ENCODE assay signal across 16 cellular contexts in the genomic region with DNA sequence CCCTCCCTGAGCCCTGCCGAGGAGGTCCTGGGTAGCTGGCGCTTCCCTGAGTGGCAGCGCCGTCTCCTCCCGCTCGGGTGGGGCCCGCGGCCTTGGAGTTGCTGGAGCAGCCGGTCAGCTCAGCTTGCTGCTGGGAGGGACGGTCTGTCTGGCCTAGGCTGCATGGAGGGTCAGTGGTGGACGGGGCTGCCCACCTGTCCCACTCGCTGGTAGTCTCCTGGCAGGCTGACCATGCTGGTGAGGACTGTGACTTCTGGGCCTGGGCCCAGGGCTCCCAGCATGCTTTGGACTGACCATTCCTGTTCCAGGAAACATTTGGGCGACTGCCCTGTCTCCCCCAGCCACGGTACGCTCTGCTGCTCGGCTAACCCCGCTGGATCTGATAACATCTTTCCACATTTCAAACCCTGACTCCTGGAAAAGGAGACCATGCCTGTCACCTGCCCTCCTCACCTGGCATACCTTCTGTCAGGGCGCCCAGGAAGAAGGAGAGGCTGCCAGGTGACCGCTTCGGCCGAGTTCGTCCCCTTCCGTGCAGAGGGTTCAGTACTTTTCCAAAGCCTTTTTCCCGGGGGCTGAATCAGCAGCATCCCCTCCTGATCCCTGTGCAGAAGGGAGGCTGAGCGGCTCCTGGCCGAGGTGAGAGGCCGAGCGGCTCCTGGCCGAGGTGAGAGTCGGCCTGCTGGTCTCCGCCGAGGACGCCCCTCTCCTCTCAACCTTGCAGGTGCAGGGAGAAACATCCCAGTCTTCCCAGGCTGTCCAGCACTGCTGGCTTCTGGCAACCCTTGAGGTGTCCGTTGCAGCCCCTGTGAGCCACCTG. TPM values are rescaled to one million over a fixed set of nuclear protein-coding genes. Genes with fewer than 3 reads are reported as not detected.
DNase-seq lines count a peak whose midpoint lies in the region; ATAC-seq and TF ChIP-seq lines count a peak whose summit lies in the region.
"Had no signal": no experiment of that assay in that cellular context is flagged by ENCODE, and none has a peak within 500 bp of the region (broad histone marks: within the 10 kb centered on the region; RNA-seq: fewer than 3 reads in every experiment).

No MANE protein-coding gene starts in this region.

- H3K9me3 ChIP-seq in duodenal mucosa (ENCODE audit: control insufficient read depth in 1 of 2, low read length in 2 of 2), result no peaks in the 10 kb centered on the region
- no peaks in the 10 kb centered on the region for H3K9me3 ChIP-seq in liver (ENCODE audit: control insufficient read depth in 4 of 4, low read length in 3 of 4)
- H3K9me3 ChIP-seq in smooth muscle cell (replicated peaks; ENCODE audit: low read depth), result no peaks in the 10 kb centered on the region
- H3K9me3 ChIP-seq: spleen had no signal

- TF ChIP-seq CTCF in liver (IDR thresholded peaks at IDR 0.05; ENCODE audit: low read depth, low read length, missing input control), result no peak
- TF ChIP-seq CTCF in smooth muscle cell (IDR thresholded peaks at IDR 0.05; ENCODE audit: borderline replicate concordance, insufficient read depth, poor library complexity, severe bottlenecking), result no peak
- no peak for TF ChIP-seq CTCF in natural killer cell (IDR thresholded peaks at IDR 0.05)
- no peak for TF ChIP-seq CTCF in mesothelial cell of epicardium (IDR thresholded peaks at IDR 0.05; ENCODE audit: unreplicated experiment)

- TF ChIP-seq RAD21 in Ishikawa (IDR thresholded peaks at IDR 0.05; ENCODE audit: low read depth) (no peak), liver (IDR thresholded peaks at IDR 0.05) (peak; percentile 41 to 49)

- H3K4me1 ChIP-seq in duodenal mucosa (ENCODE audit: control insufficient read depth in 1 of 2, insufficient read depth in 2 of 2, low read length in 2 of 2), result peaks cover 0 to 13% of the 10 kb centered on the region in 2 donors
- peaks cover 32 to 59% (median 39%) of the 10 kb centered on the region in 4 donors for H3K4me1 ChIP-seq in liver (ENCODE audit: control insufficient read depth in 4 of 4, insufficient read depth in 4 of 4, low read length in 3 of 4)
- H3K4me1 ChIP-seq in smooth muscle cell (ENCODE audit: low read depth), result peaks cover 6% of the 10 kb centered on the region

- DNase-seq in smooth muscle cell (lab: John Stamatoyannopoulos, UW; ENCODE audit: unreplicated experiment), result no peak
- no peak for DNase-seq in natural killer cell
- no peak for DNase-seq in NCI-H1694 treated with DMSO at 0.1 percent for 48 hours (lab: John Stamatoyannopoulos, UW)
- no peak for DNase-seq in mesothelial cell of epicardium (ENCODE audit: low spot score in 2 of 2, unreplicated experiment in 2 of 2)
- DNase-seq: activated CD4-positive, alpha-beta T cell treated with anti-CD3 and anti-CD28 coated beads for 4 hours; activated naive CD8-positive, alpha-beta T cell treated with anti-CD3 and anti-CD28 coated beads, Interleukin-2, amount 50 U/mL, for 24 hours; DMS153; immature natural killer cell; naive B cell; spleen; T-helper 1 cell had no signal

- H3F3A ChIP-seq in smooth muscle cell (ENCODE audit: low read depth), result peaks cover 6% of the 10 kb centered on the region

- H3K27ac Mint-ChIP-seq in natural killer cell (no peak overlapping the region), mesothelial cell of epicardium (no peak overlapping the region)
- H3K27ac Mint-ChIP-seq: activated naive CD8-positive, alpha-beta T cell treated with anti-CD3 and anti-CD28 coated beads, Interleukin-2, amount 50 U/mL, for 24 hours; immature natural killer cell; naive B cell had no signal

- H3K27me3 ChIP-seq in duodenal mucosa (ENCODE audit: control insufficient read depth in 1 of 2, insufficient read depth in 2 of 2, low read length in 2 of 2), result no peaks in the 10 kb centered on the region
- no peaks in the 10 kb centered on the region for H3K27me3 ChIP-seq in liver (ENCODE audit: control insufficient read depth in 4 of 4, insufficient read depth in 4 of 4, low read length in 3 of 4)
- no peaks in the 10 kb centered on the region for H3K27me3 ChIP-seq in smooth muscle cell (ENCODE audit: low read depth)

- H3K79me2 ChIP-seq in smooth muscle cell (ENCODE audit: low read depth), result no peaks in the 10 kb centered on the region

- ATAC-seq in natural killer cell, result no peak
- ATAC-seq in HG02571 (IDR thresholded peaks at IDR 0.05; ENCODE audit: unreplicated experiment), result no peak
- ATAC-seq: activated naive CD8-positive, alpha-beta T cell treated with anti-CD3 and anti-CD28 coated beads, Interleukin-2, amount 50 U/mL, for 24 hours had no signal

- H4K20me1 ChIP-seq in smooth muscle cell (ENCODE audit: low read depth), result no peaks in the 10 kb centered on the region

- H3K4me3 Mint-ChIP-seq in natural killer cell (no peak overlapping the region), mesothelial cell of epicardium (no peak overlapping the region)
- H3K4me3 Mint-ChIP-seq: activated naive CD8-positive, alpha-beta T cell treated with anti-CD3 and anti-CD28 coated beads, Interleukin-2, amount 50 U/mL, for 24 hours; immature natural killer cell; naive B cell had no signal

- H2AFZ ChIP-seq in smooth muscle cell (ENCODE audit: low read depth), result no peak overlapping the region

- H3K27me3 Mint-ChIP-seq in natural killer cell (ENCODE audit: low read depth in 2 of 2) (no peaks in the 10 kb centered on the region), mesothelial cell of epicardium (ENCODE audit: low read depth) (peaks cover 2% of the 10 kb centered on the region)
- H3K27me3 Mint-ChIP-seq: activated naive CD8-positive, alpha-beta T cell treated with anti-CD3 and anti-CD28 coated beads, Interleukin-2, amount 50 U/mL, for 24 hours had no signal

- H3K4me3 ChIP-seq in duodenal mucosa (ENCODE audit: low read depth in 1 of 2, low read length in 2 of 2) (no peak overlapping the region), liver (ENCODE audit: low read depth in 1 of 3, low read length in 3 of 3) (no peak overlapping the region), smooth muscle cell (no peak overlapping the region)
- H3K4me3 ChIP-seq: spleen had no signal

- H3K4me1 Mint-ChIP-seq in natural killer cell (no peaks in the 10 kb centered on the region), mesothelial cell of epicardium (peaks cover 5% of the 10 kb centered on the region)
- H3K4me1 Mint-ChIP-seq: activated naive CD8-positive, alpha-beta T cell treated with anti-CD3 and anti-CD28 coated beads, Interleukin-2, amount 50 U/mL, for 24 hours; immature natural killer cell; naive B cell had no signal

- H3K4me2 ChIP-seq in smooth muscle cell, result peak overlapping the region; percentile 78

- intact Hi-C loops in natural killer cell (cut with micrococcal nuclease), result no loop called here

- TF ChIP-seq EP300 in Ishikawa (IDR thresholded peaks at IDR 0.05; ENCODE audit: borderline replicate concordance), result no peak

- 31% methylated on average over 34 of the region's 34 CpGs for WGBS in liver
- 92% methylated on average over 33 of the region's 34 CpGs for WGBS in smooth muscle cell (ENCODE audit: low lambda C conversion rate)

- H3K36me3 ChIP-seq in duodenal mucosa (ENCODE audit: control insufficient read depth in 1 of 2, insufficient read depth in 2 of 2, low read length in 2 of 2) (peaks cover 0 to 15% of the 10 kb centered on the region in 2 donors), liver (ENCODE audit: control insufficient read depth in 4 of 4, insufficient read depth in 3 of 4, low read depth in 1 of 4, low read length in 3 of 4) (no peaks in the 10 kb centered on the region), smooth muscle cell (ENCODE audit: low read depth) (no peaks in the 10 kb centered on the region)
- H3K36me3 ChIP-seq: spleen had no signal

- no peak overlapping the region for H3K9ac ChIP-seq in duodenal mucosa (ENCODE audit: low read depth in 1 of 2, low read length in 2 of 2)
- peak overlapping the region in 1 of 2 donors; percentile 3 for H3K9ac ChIP-seq in liver (ENCODE audit: low read depth in 1 of 2, low read length in 2 of 2)
- H3K9ac ChIP-seq in smooth muscle cell (ENCODE audit: low read depth), result no peak overlapping the region

- H3K9me3 Mint-ChIP-seq in natural killer cell (no peaks in the 10 kb centered on the region), mesothelial cell of epicardium (no peaks in the 10 kb centered on the region)
- H3K9me3 Mint-ChIP-seq: activated naive CD8-positive, alpha-beta T cell treated with anti-CD3 and anti-CD28 coated beads, Interleukin-2, amount 50 U/mL, for 24 hours; immature natural killer cell; naive B cell had no signal

- H3K36me3 Mint-ChIP-seq in natural killer cell (no peaks in the 10 kb centered on the region), mesothelial cell of epicardium (no peaks in the 10 kb centered on the region)
- H3K36me3 Mint-ChIP-seq: immature natural killer cell, naive B cell had no signal

- H3K27ac ChIP-seq in duodenal mucosa (ENCODE audit: low read depth, low read length) (peak overlapping the region; percentile 56), liver (ENCODE audit: low read depth in 1 of 2, low read length in 2 of 2) (peak overlapping the region; percentile 97 to 98), smooth muscle cell (ENCODE audit: low read depth) (no peak overlapping the region)

TF ChIP-seq in Ishikawa, 13 proteins besides CTCF, POLR2A, EP300 and RAD21:
- TF ChIP-seq NFIC (IDR thresholded peaks at IDR 0.05), result 0 out of 2 replicates have a peak, but pooled peaks have one; percentile 11
- TF ChIP-seq YY1 (IDR thresholded peaks at IDR 0.05; ENCODE audit: low read depth), result no peak

TF ChIP-seq in liver, 16 proteins besides CTCF, POLR2A, EP300 and RAD21 (continues in another document):
- peak in 1 of 2 donors; percentile 71 for TF ChIP-seq JUND (IDR thresholded peaks at IDR 0.05)
- no peak for TF ChIP-seq NR2F2 (IDR thresholded peaks at IDR 0.05)
- TF ChIP-seq, protein P1, sequence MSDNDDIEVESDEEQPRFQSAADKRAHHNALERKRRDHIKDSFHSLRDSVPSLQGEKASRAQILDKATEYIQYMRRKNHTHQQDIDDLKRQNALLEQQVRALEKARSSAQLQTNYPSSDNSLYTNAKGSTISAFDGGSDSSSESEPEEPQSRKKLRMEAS (IDR thresholded peaks at IDR 0.05), result peak; percentile 95
- TF ChIP-seq HNF4A (conservative IDR thresholded peaks at IDR 0.05), result peak; percentile 66 to 83
- peak; percentile 76 for TF ChIP-seq FOXA2 (IDR thresholded peaks at IDR 0.05)
- no peak for TF ChIP-seq HNF4G (IDR thresholded peaks at IDR 0.05)

RNA-seq across cellular contexts. Expression of gene FAM20C, which starts 43.4 kb away (rescaled TPM):
- total RNA-seq in liver, result 10 to 100 TPM; 13.4 to 31.7 TPM
- polyA plus RNA-seq in liver, result 10 to 100 TPM; 31.3 to 40.4 TPM
- total RNA-seq in smooth muscle cell, result 4.5 and 5.6 TPM in 2 replicates
- polyA plus RNA-seq in smooth muscle cell, result 6.2 and 7.0 TPM in 2 replicates
- 1 to 10 TPM; 1.2 to 8.6 (median 3.9) TPM for total RNA-seq in natural killer cell
- 16.7 to 18.3 TPM (median 17.8 TPM) in 3 replicates for total RNA-seq in mesothelial cell of epicardium
- polyA plus RNA-seq: immature natural killer cell had no signal

RNA-seq across cellular contexts. Expression of gene FOXL3, which starts 54.2 kb away (rescaled TPM):
- total RNA-seq in liver, result not detected
- not detected for polyA plus RNA-seq in liver
- total RNA-seq in smooth muscle cell, result not detected in 2 replicates
- not detected in 2 replicates for polyA plus RNA-seq in smooth muscle cell
- not detected for total RNA-seq in natural killer cell
- not detected in 3 replicates for total RNA-seq in mesothelial cell of epicardium
- total RNA-seq: dermis microvascular lymphatic vessel endothelial cell, spleen had no signal
- polyA plus RNA-seq: immature natural killer cell, spleen had no signal
